8 cellular contexts compared by ENCODE assay signal in the genomic region with DNA sequence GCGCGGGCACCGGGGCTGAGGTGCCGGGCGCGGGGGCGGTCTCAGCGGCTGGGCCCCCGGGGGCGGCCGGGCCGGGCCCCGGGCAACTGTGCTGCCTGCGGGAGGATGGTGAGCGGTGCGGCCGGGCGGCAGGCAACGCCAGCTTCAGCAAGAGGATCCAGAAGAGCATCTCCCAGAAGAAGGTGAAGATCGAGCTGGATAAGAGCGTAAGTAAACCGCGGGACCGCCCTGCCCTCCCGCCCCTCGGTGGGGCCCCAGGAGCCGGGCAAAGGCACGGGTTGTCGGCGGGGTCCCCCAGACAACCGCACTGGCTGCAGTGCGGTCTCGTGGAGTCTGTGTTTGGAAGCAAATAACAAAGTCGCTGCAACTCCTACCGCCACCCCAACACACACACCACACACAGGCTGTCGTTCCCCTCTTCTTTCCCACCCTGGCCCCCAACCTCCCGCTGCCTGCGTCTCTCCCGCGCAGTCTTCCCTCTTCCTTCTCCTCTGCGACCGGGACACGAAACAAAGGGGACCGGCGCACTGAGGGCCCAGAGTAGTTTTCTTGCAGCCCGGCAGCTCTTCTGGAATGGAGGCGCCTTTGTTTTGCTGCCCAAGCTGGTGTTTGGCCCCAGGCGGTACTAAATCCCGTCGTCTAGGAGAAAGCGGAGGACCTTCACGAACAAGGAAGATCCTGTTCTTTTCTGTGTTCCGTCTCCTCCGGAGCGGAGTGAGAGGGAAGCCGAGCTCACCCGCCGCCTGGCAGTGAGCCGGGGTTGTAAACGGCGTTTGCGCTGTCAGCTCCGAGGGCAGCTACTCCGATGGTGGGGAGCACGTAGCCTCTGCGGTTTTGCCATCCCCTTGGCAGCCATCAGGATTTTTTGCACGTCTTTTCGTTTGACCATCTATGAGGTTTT. TPM values are rescaled to one million over a fixed set of nuclear protein-coding genes. Genes with fewer than 3 reads are reported as not detected.
A peak's percentile ranks its signal among the peaks of the same experiment; 100 is the strongest.
DNase-seq lines count a peak whose midpoint lies in the region; ATAC-seq, FAIRE-seq and TF ChIP-seq lines count a peak whose summit lies in the region.

No MANE protein-coding gene starts in this region.

- H3K27ac ChIP-seq in temporal lobe (ENCODE audit: low read depth, low read length), result peak overlapping the region; percentile 84

- TF ChIP-seq CTCF in nephron (IDR thresholded peaks at IDR 0.05; ENCODE audit: unreplicated experiment in 3 of 3), result no peak

- DNase-seq in Caki2 (ENCODE audit: low read depth), result peak; percentile 62
- peak; percentile 77 for DNase-seq in HK-2 (ENCODE audit: unreplicated experiment)
- peak; percentile 34 for DNase-seq in RCC 7860 (ENCODE audit: low spot score)
- DNase-seq in activated effector memory CD4-positive, alpha-beta T cell treated with anti-CD3 and anti-CD28 coated beads, Interleukin-2, amount 50 U/mL, for 16 hours, result peak; percentile 80
- DNase-seq in fibroblast of the conjunctiva (ENCODE audit: low read depth), result peak; percentile 59

- peak overlapping the region; percentile 91 to 98 (median 98) for H3K27ac Mint-ChIP-seq in nephron

- no peaks in the 10 kb centered on the region for H3K9me3 Mint-ChIP-seq in nephron

- H3K27me3 Mint-ChIP-seq in nephron (ENCODE audit: low read depth), result no peaks in the 10 kb centered on the region

- H3K4me1 Mint-ChIP-seq in nephron, result peaks cover 14% of the 10 kb centered on the region

- FAIRE-seq in RCC 7860 (lab: Jason Lieb, UNC), result no peak

- peak; percentile 8 for ATAC-seq in GM19468 (IDR thresholded peaks at IDR 0.05; ENCODE audit: extremely low read depth, unreplicated experiment)

- peaks cover 15% of the 10 kb centered on the region for H3K36me3 Mint-ChIP-seq in nephron (ENCODE audit: low read depth)

- H3K4me3 Mint-ChIP-seq in nephron, result peak overlapping the region; percentile 99 to 100 (median 100)

- in situ Hi-C loops in Caki2 (cut with HindIII; ENCODE audit: low pct_unique_long_range_greater_than_20kb, low sequenced_read_pairs), result no loop called here

RNA-seq across cellular contexts. Expression of a gene that starts 0.8 kb away (rescaled TPM):
- 42.6 and 68.0 TPM in 2 replicates for total RNA-seq in Caki2 (2014; rRNA removed; shearing (Covaris generic); ENCODE audit: low replicate concordance)
- 14.5 TPM for total RNA-seq in temporal lobe

RNA-seq across cellular contexts. Expression of a gene that starts 27.4 kb away (rescaled TPM):
- total RNA-seq in Caki2 (2014; rRNA removed; shearing (Covaris generic); ENCODE audit: low replicate concordance), result not detected in 2 replicates
- total RNA-seq in temporal lobe, result 3.0 TPM

RNA-seq across cellular contexts. Expression of a gene that starts 37.4 kb away (rescaled TPM):
- 196 and 317 TPM in 2 replicates for total RNA-seq in Caki2 (2014; rRNA removed; shearing (Covaris generic); ENCODE audit: low replicate concordance)
- 18.9 TPM for total RNA-seq in temporal lobe

Comparison
In these comparisons a context has a peak if more than half of its experiments do, and no peak if none do; other contexts are left out.
1. Peak in every context shown above with its lines: DNase-seq, ATAC-seq and H3K27ac ChIP-seq.